8 cellular contexts compared by ENCODE assay signal in the genomic region with DNA sequence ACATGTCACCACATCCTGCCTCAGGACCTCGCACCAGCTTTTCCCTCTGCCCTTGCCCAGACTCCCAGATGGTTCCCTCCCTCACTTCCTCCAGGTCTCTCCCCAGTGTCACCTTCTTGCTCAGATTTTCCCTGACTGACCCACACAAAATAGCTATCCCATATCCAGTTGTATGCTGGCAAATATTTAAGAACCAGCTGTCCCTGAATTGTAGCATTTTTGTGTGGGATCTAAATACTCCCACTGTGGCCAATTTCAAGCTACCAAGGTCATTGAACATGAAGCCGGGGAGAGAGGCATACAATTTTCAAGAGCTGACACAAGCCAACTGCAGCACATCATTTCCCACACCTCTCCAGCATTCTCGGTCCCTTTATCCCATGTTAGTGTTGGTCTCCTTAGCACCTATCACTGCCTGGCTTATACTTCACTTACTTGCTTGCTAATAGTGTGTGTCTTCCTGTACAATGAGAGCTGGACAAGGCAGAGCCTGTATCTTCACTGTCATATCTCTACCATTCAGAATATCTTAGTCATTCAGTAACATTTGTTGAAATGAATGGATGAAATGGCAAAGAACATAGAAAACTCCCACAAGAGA.
"Had no signal": no experiment of that assay in that cellular context is flagged by ENCODE, and none has a peak within 500 bp of the region (broad histone marks: within the 10 kb centered on the region; RNA-seq: fewer than 3 reads in every experiment).

No MANE protein-coding gene starts in this region.

- H3K36me3 ChIP-seq: HAP-1 had no signal

- H3K4me1 ChIP-seq: HAP-1 had no signal

- H3K9me3 ChIP-seq: HAP-1 had no signal

- H3K4me3 ChIP-seq: GM23248, HAP-1 had no signal

- ATAC-seq: HCT116, HepG2 had no signal

- DNase-seq: GM23248, GOT3, H7, HFFc6 had no signal

- H2AFZ ChIP-seq: GM23248 had no signal

- H3K27ac ChIP-seq: GM23248, HL-60 had no signal

- H3K9ac ChIP-seq: GM23248 had no signal
